ENCODE assay signal across 24 cellular contexts in genomic region chr20:54856202-54856601, GRCh38.
"Had no signal": no experiment of that assay in that cellular context is flagged by ENCODE, and none has a peak within 500 bp of the region (broad histone marks: within the 10 kb centered on the region; RNA-seq: fewer than 3 reads in every experiment).

No MANE protein-coding gene starts in this region.

- H3K27me3 ChIP-seq: stomach, suprapubic skin, testis, thyroid gland, tibial artery, tibial nerve, transverse colon, upper lobe of left lung, upper lobe of right lung, uterus, vagina had no signal

- DNase-seq: stimulated activated CD4-positive, alpha-beta T cell treated with anti-CD3 and anti-CD28 coated beads, Interleukin-2, amount 100 ng/mL, for 48 hours; stimulated activated CD4-positive, alpha-beta T cell treated with anti-CD3 and anti-CD28 coated beads, Interleukin-4, amount 100 ng/mL, for 1 hour; stimulated activated CD4-positive, alpha-beta T cell treated with anti-CD3 and anti-CD28 coated beads, Interleukin-4, amount 100 ng/mL, for 24 hours; stimulated activated CD4-positive, alpha-beta T cell treated with anti-CD3 and anti-CD28 coated beads, Interleukin-4, amount 100 ng/mL, for 4 hours; stimulated activated CD8-positive, alpha-beta memory T cell treated with anti-CD3 and anti-CD28 coated beads, Interleukin-4, amount 100 ng/mL, for 48 hours; stimulated activated naive B cell treated with anti-CD40 and anti-IgM and Interleukin-4, amounts not matched to agents 10 μg/mL and 1 μg/mL and 100 μg/mL, for 72 hours; stimulated activated naive CD4-positive, alpha-beta T cell; stimulated activated naive CD4-positive, alpha-beta T cell treated with Interleukin-2 at 50 U/mL for 16 hours; stimulated activated naive CD8-positive, alpha-beta T cell treated with anti-CD3 and anti-CD28 coated beads, Interleukin-15, amount 100 ng/mL, for 72 hours; stimulated activated naive CD8-positive, alpha-beta T cell treated with anti-CD3 and anti-CD28 coated beads, Interleukin-15, Interleukin-2, amounts not matched to agents 100 U/mL and 50 U/mL, for 24 hours; stomach; substantia nigra; testis; thyroid gland; tibial artery; transverse colon; trophoblast cell; upper lobe of left lung; upper lobe of right lung; uterus had no signal

- H3K27ac ChIP-seq: stomach, suprapubic skin, testis, thoracic aorta, thyroid gland, tibial artery, tibial nerve, transverse colon, upper lobe of left lung, upper lobe of right lung, uterus, vagina had no signal

- H3K4me3 ChIP-seq: stomach, suprapubic skin, testis, thoracic aorta, thyroid gland, tibial artery, tibial nerve, transverse colon, upper lobe of left lung, upper lobe of right lung, uterus, vagina had no signal

- H3K9me3 ChIP-seq: stomach, suprapubic skin, testis, thoracic aorta, thyroid gland, tibial artery, tibial nerve, transverse colon, upper lobe of left lung, upper lobe of right lung, uterus, vagina had no signal

- H3K36me3 ChIP-seq: stomach, suprapubic skin, thoracic aorta, thyroid gland, tibial artery, tibial nerve, transverse colon, upper lobe of left lung, upper lobe of right lung, uterus, vagina had no signal

- H3K4me1 ChIP-seq: stomach, suprapubic skin, testis, thyroid gland, tibial artery, tibial nerve, transverse colon, upper lobe of left lung, upper lobe of right lung, uterus, vagina had no signal
